8 cellular contexts compared by ENCODE assay signal in genomic region chr19:18044825-18045304, GRCh38. TPM values are rescaled to one million over a fixed set of nuclear protein-coding genes. Genes with fewer than 3 reads are reported as not detected.
DNase-seq lines count a peak whose midpoint lies in the region; ATAC-seq, FAIRE-seq and TF ChIP-seq lines count a peak whose summit lies in the region.

No MANE protein-coding gene starts in this region.

- H3K9ac ChIP-seq in parathyroid adenoma, result no peak overlapping the region

- WGBS in gastroesophageal sphincter (ENCODE audit: low coverage in 1 of 2), 2 donors, result no CpG with 5 or more reads among the region's 12 CpGs
- WGBS in thymus, result 10% methylated on average over 12 of the region's 12 CpGs

- H3K4me3 ChIP-seq in BJ (ENCODE audit: low read depth, low read length) (no peak overlapping the region), OCI-LY7 (ENCODE audit: low read depth, low read length, poor library complexity, severe bottlenecking) (peak overlapping the region; percentile 44), gastroesophageal sphincter (peak overlapping the region; percentile 28 to 49), parathyroid adenoma (ENCODE audit: low read depth, low read length) (peak overlapping the region; percentile 55), thymus (ENCODE audit: low read length) (peak overlapping the region; percentile 45)

- peak; percentile 99 for FAIRE-seq in GM19239 (lab: Jason Lieb, UNC)

- no peak for DNase-seq in BJ (ENCODE audit: low read depth)
- DNase-seq in GM19239 (ENCODE audit: insufficient read length, low spot score), result peak; percentile 93
- peak; percentile 96 for DNase-seq in OCI-LY7 (ENCODE audit: low spot score)
- DNase-seq in activated T-cell treated with anti-CD3 and anti-CD28 coated beads, Interleukin-2, amount 50 U/mL, for 48 hours, result peak; percentile 91 to 92

- no peak for TF ChIP-seq EP300 in gastroesophageal sphincter (IDR thresholded peaks at IDR 0.05)

- H4K20me1 ChIP-seq in OCI-LY7 (ENCODE audit: insufficient read depth, low read length), result no peaks in the 10 kb centered on the region

- H3K9me3 ChIP-seq in OCI-LY7 (ENCODE audit: low read length) (peaks cover 7% of the 10 kb centered on the region; the same call in 1 of the 2 replicates), gastroesophageal sphincter (peaks cover 0 to 11% (median 0%) of the 10 kb centered on the region in 3 donors), parathyroid adenoma (ENCODE audit: control insufficient read depth, low read length) (no peaks in the 10 kb centered on the region), thymus (ENCODE audit: control insufficient read depth) (no peaks in the 10 kb centered on the region)

- peak overlapping the region; percentile 72 for H3K4me2 ChIP-seq in OCI-LY7 (ENCODE audit: low read length)
- peak overlapping the region; percentile 77 for H3K4me2 ChIP-seq in parathyroid adenoma (ENCODE audit: low read length)

- H3K27me3 ChIP-seq in BJ (ENCODE audit: control insufficient read depth, insufficient read depth, low read length) (peaks cover 3% of the 10 kb centered on the region), gastroesophageal sphincter (no peaks in the 10 kb centered on the region), parathyroid adenoma (ENCODE audit: control insufficient read depth, insufficient read depth, low read length) (no peaks in the 10 kb centered on the region), thymus (ENCODE audit: control insufficient read depth, insufficient read depth) (no peaks in the 10 kb centered on the region)

- peaks cover 36% of the 10 kb centered on the region for H3K4me1 ChIP-seq in OCI-LY7 (ENCODE audit: insufficient read depth, low read length, poor library complexity, severe bottlenecking)
- H3K4me1 ChIP-seq in gastroesophageal sphincter, result peaks cover 0 to 41% (median 9%) of the 10 kb centered on the region in 3 donors
- H3K4me1 ChIP-seq in parathyroid adenoma, result peaks cover 9% of the 10 kb centered on the region
- H3K4me1 ChIP-seq in thymus (ENCODE audit: control insufficient read depth, insufficient read depth, low read length), result peaks cover 16% of the 10 kb centered on the region

- POLR2A ChIA-PET in BJ (lab: Charles Lee), result interaction anchor here (0.5 kb wide), 1 partner anchor 246 kb away, joined by 7 read pairs; no protein-coding TSS in a partner anchor
- POLR2A ChIA-PET in OCI-LY7 (lab: Charles Lee), result interaction anchor here (0.5 to 1.6 kb wide), 8 partner anchors 9 to 1598 kb away, joined by 3 to 8 read pairs (median 4); no protein-coding TSS in a partner anchor

- peak; percentile 5; the same call in 1 of the 2 replicates for TF ChIP-seq CTCF in BJ (IDR thresholded peaks at IDR 0.05; ENCODE audit: insufficient read depth, low read depth, low read length)
- TF ChIP-seq CTCF in OCI-LY7 (conservative IDR thresholded peaks at IDR 0.05; ENCODE audit: low read length), result no peak; the same call in 1 of the 2 replicates
- no peak for TF ChIP-seq CTCF in gastroesophageal sphincter (IDR thresholded peaks at IDR 0.05)
- TF ChIP-seq CTCF in parathyroid adenoma (IDR thresholded peaks at IDR 0.05), result no peak

- intact Hi-C loops in OCI-LY7 (cut with micrococcal nuclease; ENCODE audit: unreplicated experiment), result loop anchor here (1.0 kb wide), 1 partner anchor 23 kb away; no protein-coding TSS in a partner anchor

- no peak for TF ChIP-seq POLR2A in gastroesophageal sphincter (IDR thresholded peaks at IDR 0.05)

- H3K36me3 ChIP-seq in BJ (ENCODE audit: control insufficient read depth, insufficient read depth, low read length) (no peaks in the 10 kb centered on the region), OCI-LY7 (ENCODE audit: insufficient read depth, low read length) (no peaks in the 10 kb centered on the region), gastroesophageal sphincter (no peaks in the 10 kb centered on the region), parathyroid adenoma (ENCODE audit: control insufficient read depth, insufficient read depth, low read length) (no peaks in the 10 kb centered on the region), thymus (ENCODE audit: control insufficient read depth, insufficient read depth) (no peaks in the 10 kb centered on the region)

- H2AFZ ChIP-seq in OCI-LY7 (ENCODE audit: low read length), result peak overlapping the region; percentile 18; the same call in 1 of the 2 replicates
- H2AFZ ChIP-seq in parathyroid adenoma, result peak overlapping the region; percentile 92

- CTCF ChIA-PET in BJ (lab: Yijun Ruan, JAX) (interaction anchor here (1.4 to 2.6 kb wide), 2 partner anchors 31 to 37 kb away, joined by 3 to 13 read pairs; partner anchors contain the start of gene ARRDC2), OCI-LY7 (lab: Charles Lee; ENCODE audit: unreplicated experiment) (no interaction called here)

- ATAC-seq in HG03378 (IDR thresholded peaks at IDR 0.05; ENCODE audit: unreplicated experiment), result peak; percentile 82
- ATAC-seq in gastroesophageal sphincter, result peak; percentile 17

- no peaks in the 10 kb centered on the region for H3K9me2 ChIP-seq in OCI-LY7 (ENCODE audit: insufficient read depth, low read length)

- no TSS peak for BruUV-seq in OCI-LY7 (replicated peaks; lab: Mats Ljungman, UMichigan)

- no peaks in the 10 kb centered on the region for H3K79me2 ChIP-seq in OCI-LY7 (ENCODE audit: insufficient read depth, low read depth, low read length)
- no peaks in the 10 kb centered on the region for H3K79me2 ChIP-seq in parathyroid adenoma

- H3K27ac ChIP-seq in OCI-LY7 (ENCODE audit: low read depth, low read length, poor library complexity, severe bottlenecking), result peak overlapping the region; percentile 88
- H3K27ac ChIP-seq in gastroesophageal sphincter, result peak overlapping the region in 3 of 4 donors; percentile 58 to 78 (median 74)
- peak overlapping the region; percentile 75 for H3K27ac ChIP-seq in parathyroid adenoma
- H3K27ac ChIP-seq in thymus (ENCODE audit: low read depth), result peak overlapping the region; percentile 97

RNA-seq across cellular contexts. Expression of gene ARRDC2, which starts 36.9 kb away (rescaled TPM):
- 4.5 and 6.0 TPM in 2 replicates for polyA plus RNA-seq in BJ (2011; rRNA removed)
- polyA minus RNA-seq in BJ (2011; rRNA and poly(A)+ RNA removed), result 3.3 and 3.8 TPM in 2 replicates
- total RNA-seq in OCI-LY7 (2014; rRNA removed; shearing (Covaris generic)), result 27.3 and 30.7 TPM in 2 replicates
- total RNA-seq in OCI-LY7 (2022), result 30.6 and 30.7 TPM in 2 replicates
- 10 to 100 TPM; 31.9 to 64.6 (median 47.5) TPM for total RNA-seq in gastroesophageal sphincter
- polyA plus RNA-seq in thymus, result 172 TPM

RNA-seq across cellular contexts. Expression of gene IL12RB1, which starts 41.9 kb away (rescaled TPM):
- polyA plus RNA-seq in BJ (2011; rRNA removed), result 0.10 and 0.13 TPM in 2 replicates
- polyA minus RNA-seq in BJ (2011; rRNA and poly(A)+ RNA removed), result 0.21 TPM in 1 of 2 replicates, not detected in the other
- total RNA-seq in OCI-LY7 (2014; rRNA removed; shearing (Covaris generic)), result 6.0 and 7.7 TPM in 2 replicates
- 26.0 and 41.7 TPM in 2 replicates for total RNA-seq in OCI-LY7 (2022)
- total RNA-seq in gastroesophageal sphincter, result 1 to 10 TPM in 3 of 4 donors, under 1 TPM in 1; 0.15 to 3.5 (median 1.5) TPM
- 3.7 TPM for polyA plus RNA-seq in thymus

RNA-seq across cellular contexts. Expression of gene MAST3, which starts 52.7 kb away (rescaled TPM):
- polyA plus RNA-seq in BJ (2011; rRNA removed), result 1.9 and 2.8 TPM in 2 replicates
- 3.6 and 4.9 TPM in 2 replicates for polyA minus RNA-seq in BJ (2011; rRNA and poly(A)+ RNA removed)
- total RNA-seq in OCI-LY7 (2014; rRNA removed; shearing (Covaris generic)), result 14.3 and 14.8 TPM in 2 replicates
- total RNA-seq in OCI-LY7 (2022), result 31.0 and 31.4 TPM in 2 replicates
- 1 to 10 TPM; 3.3 to 8.8 (median 4.8) TPM for total RNA-seq in gastroesophageal sphincter
- polyA plus RNA-seq in thymus, result 8.9 TPM
